In the genomic region with DNA sequence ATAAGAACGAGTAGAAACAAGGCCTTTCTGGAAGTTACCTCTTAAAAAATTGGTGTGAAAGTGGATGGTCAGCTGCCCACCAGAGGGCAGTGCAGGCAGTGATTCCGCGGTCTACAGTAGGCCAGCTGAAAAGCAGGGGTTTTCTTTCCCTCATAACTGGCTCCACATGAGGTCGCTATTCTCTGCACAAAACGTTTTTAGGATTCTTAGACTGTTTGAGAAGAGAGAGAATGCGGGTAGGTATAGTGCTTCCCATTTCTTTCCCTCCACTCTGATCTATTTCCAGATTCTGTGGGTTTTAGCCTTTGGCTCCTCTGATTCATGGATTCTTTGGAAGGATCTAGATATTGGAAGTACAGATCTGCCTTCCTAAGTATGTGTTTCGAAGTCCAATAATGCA, we compare ENCODE assay signal across 8 cellular contexts. TPM values are rescaled to one million over a fixed set of nuclear protein-coding genes. Genes with fewer than 3 reads are reported as not detected.
DNase-seq lines count a peak whose midpoint lies in the region; ATAC-seq and TF ChIP-seq lines count a peak whose summit lies in the region.

No MANE protein-coding gene starts in this region.

- H3K4me3 ChIP-seq in ascending aorta = no peak overlapping the region
- no peak overlapping the region for H3K4me3 ChIP-seq in right cardiac atrium (ENCODE audit: low read length)
- H3K4me3 ChIP-seq in sigmoid colon = no peak overlapping the region

- DNase-seq in A172 (ENCODE audit: low spot score) (peak; percentile 78), NCI-H1930 (lab: John Stamatoyannopoulos, UW) (peak; percentile 52 to 83), ascending aorta (ENCODE audit: low spot score in 2 of 2) (peak in 1 of 2 donors; percentile 86), right cardiac atrium (peak; percentile 74 to 90 (median 88)), sigmoid colon (peak; percentile 80)
- DNase-seq in T-helper 2 cell treated with Interferon-gamma antibody and Interleukin-4, amounts not matched to agents 5 μg/mL and 100 μg/mL, for 36 hours (ENCODE audit: low spot score) = peak; percentile 70

- no peak for TF ChIP-seq POLR2A in sigmoid colon (IDR thresholded peaks at IDR 0.05)

- no peak for TF ChIP-seq EP300 in sigmoid colon (IDR thresholded peaks at IDR 0.05)

- intact Hi-C loops in ascending aorta (cut with DNase I) = loop anchor here (1.0 to 5.0 kb wide), 2 partner anchors 334 to 347 kb away; no protein-coding TSS in a partner anchor
- intact Hi-C loops in right cardiac atrium (cut with DNase I) = loop anchor here (1.0 to 10.0 kb wide), 6 partner anchors 332 to 690 kb away; no protein-coding TSS in a partner anchor
- intact Hi-C loops in sigmoid colon (cut with DNase I) = loop anchor here (5.0 to 10.0 kb wide), 2 partner anchors 337 to 690 kb away; no protein-coding TSS in a partner anchor

- 15% methylated on average over 7 of the region's 7 CpGs for WGBS in right cardiac atrium
- 15 to 19% methylated on average over 7 of the region's 7 CpGs for WGBS in sigmoid colon, 2 donors

- H3K9me3 Mint-ChIP-seq in T-helper 2 cell treated with Interferon-gamma antibody and Interleukin-4, amounts not matched to agents 5 μg/mL and 100 μg/mL, for 36 hours = peaks cover 12% of the 10 kb centered on the region

- H3K36me3 ChIP-seq in ascending aorta (no peaks in the 10 kb centered on the region), sigmoid colon (no peaks in the 10 kb centered on the region)

- H3K27me3 Mint-ChIP-seq in T-helper 2 cell treated with Interferon-gamma antibody and Interleukin-4, amounts not matched to agents 5 μg/mL and 100 μg/mL, for 36 hours (ENCODE audit: low read depth) = peaks cover 5% of the 10 kb centered on the region

- peaks cover 9% of the 10 kb centered on the region for H3K4me1 Mint-ChIP-seq in T-helper 2 cell treated with Interferon-gamma antibody and Interleukin-4, amounts not matched to agents 5 μg/mL and 100 μg/mL, for 36 hours (ENCODE audit: low read depth)

- H3K4me1 ChIP-seq in ascending aorta = no peaks in the 10 kb centered on the region
- H3K4me1 ChIP-seq in right cardiac atrium (ENCODE audit: control insufficient read depth, insufficient read depth, low read length) = no peaks in the 10 kb centered on the region
- peaks cover 0 to 4% (median 2%) of the 10 kb centered on the region in 4 donors for H3K4me1 ChIP-seq in sigmoid colon

- H3K27me3 ChIP-seq in ascending aorta (no peaks in the 10 kb centered on the region), right cardiac atrium (ENCODE audit: control insufficient read depth, insufficient read depth) (no peaks in the 10 kb centered on the region), sigmoid colon (no peaks in the 10 kb centered on the region)

- H3K27ac ChIP-seq in ascending aorta = no peak overlapping the region
- no peak overlapping the region for H3K27ac ChIP-seq in right cardiac atrium (ENCODE audit: low read length)
- H3K27ac ChIP-seq in sigmoid colon = no peak overlapping the region

- no peaks in the 10 kb centered on the region for H3K36me3 Mint-ChIP-seq in T-helper 2 cell treated with Interferon-gamma antibody and Interleukin-4, amounts not matched to agents 5 μg/mL and 100 μg/mL, for 36 hours (ENCODE audit: low read depth)

- no peak overlapping the region for H3K27ac Mint-ChIP-seq in T-helper 2 cell treated with Interferon-gamma antibody and Interleukin-4, amounts not matched to agents 5 μg/mL and 100 μg/mL, for 36 hours

- H3K4me3 Mint-ChIP-seq in T-helper 2 cell treated with Interferon-gamma antibody and Interleukin-4, amounts not matched to agents 5 μg/mL and 100 μg/mL, for 36 hours = no peak overlapping the region

- H3K9me3 ChIP-seq in ascending aorta = no peaks in the 10 kb centered on the region
- H3K9me3 ChIP-seq in right cardiac atrium (ENCODE audit: control insufficient read depth, low read length) = no peaks in the 10 kb centered on the region
- no peaks in the 10 kb centered on the region for H3K9me3 ChIP-seq in sigmoid colon

- ATAC-seq in GM18508 (IDR thresholded peaks at IDR 0.05; ENCODE audit: insufficient read depth, unreplicated experiment) (peak; percentile 67), HG02973 (IDR thresholded peaks at IDR 0.05; ENCODE audit: unreplicated experiment) (peak; percentile 97), right cardiac atrium (peak; percentile 94 to 95)

- TF ChIP-seq CTCF in ascending aorta (IDR thresholded peaks at IDR 0.05) (peak; percentile 90 to 98 (median 95)), sigmoid colon (IDR thresholded peaks at IDR 0.05) (peak; percentile 63 to 94 (median 86))

RNA-seq across cellular contexts. Expression of a gene that starts 14.2 kb away (rescaled TPM):
- 18.5 and 22.4 TPM in 2 replicates for total RNA-seq in A172 (2014; rRNA removed; shearing (Covaris generic))
- total RNA-seq in ascending aorta (27.9 TPM), right cardiac atrium (10 to 100 TPM in 1 of 4 donors, 1 to 10 TPM in 3; 8.8 to 10.8 (median 9.2) TPM), sigmoid colon (10 to 100 TPM; 11.9 to 24.1 (median 22.8) TPM)
- polyA plus RNA-seq in right cardiac atrium (6.4 TPM), sigmoid colon (10 to 100 TPM in 2 of 3 donors, 1 to 10 TPM in 1; 9.8 to 11.4 (median 11.1) TPM)

RNA-seq across cellular contexts. Expression of a gene that starts 14.3 kb away (rescaled TPM):
- total RNA-seq in A172 (2014; rRNA removed; shearing (Covaris generic)) = 3.2 and 7.2 TPM in 2 replicates
- total RNA-seq in ascending aorta (0.75 TPM), right cardiac atrium (10 to 100 TPM; 10.9 to 13.2 (median 12.5) TPM), sigmoid colon (10 to 100 TPM; 14.3 to 23.3 (median 16.2) TPM)
- polyA plus RNA-seq in right cardiac atrium (8.3 TPM), sigmoid colon (1 to 10 TPM; 2.8 to 8.4 (median 4.1) TPM)
